ENCODE assay signal across 3 cellular contexts in the genomic region with DNA sequence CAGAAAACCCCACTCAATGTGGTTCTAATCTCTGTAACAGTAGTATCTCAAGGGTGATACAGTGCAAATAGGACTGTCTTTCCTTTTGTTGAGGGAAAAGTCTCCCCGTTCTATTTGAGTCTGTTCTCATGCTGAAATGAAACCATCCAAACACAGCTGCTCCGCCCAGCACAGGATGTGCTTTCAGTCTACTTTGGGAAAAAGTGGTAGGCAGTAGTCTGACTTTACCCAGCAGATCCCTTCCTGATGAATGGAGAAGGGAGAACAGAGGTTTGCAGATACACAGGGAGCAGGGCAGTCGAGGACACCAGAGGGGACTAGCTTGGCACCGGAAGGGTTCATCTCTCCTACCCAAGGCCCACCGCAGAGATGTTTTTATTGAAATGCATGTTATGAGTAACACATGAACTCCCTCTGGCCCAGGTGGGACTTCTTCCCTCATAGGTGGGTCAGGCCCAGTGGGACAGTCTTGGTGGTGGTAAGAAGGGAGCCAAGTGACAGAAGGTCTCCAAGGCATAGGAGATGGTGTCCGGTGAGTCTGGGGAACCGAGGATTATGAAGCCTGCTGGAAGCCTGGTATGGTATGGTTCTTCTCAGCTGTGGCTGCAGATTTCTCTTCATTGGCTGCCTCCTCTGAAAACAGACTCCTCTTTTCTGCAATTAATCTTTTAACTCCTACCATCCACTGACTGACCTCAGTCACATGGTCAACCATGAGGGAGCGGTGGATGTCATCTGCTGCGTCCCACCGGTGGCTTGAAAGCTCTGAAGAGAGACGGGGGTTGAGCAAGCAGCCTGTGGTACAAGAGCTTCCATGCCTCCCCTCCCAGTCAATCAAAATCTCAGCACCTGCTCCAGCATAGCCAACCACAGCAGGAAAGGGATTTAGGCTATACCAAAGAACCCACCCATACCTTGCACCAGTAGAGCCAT.
TF ChIP-seq lines count a peak whose summit lies in the region.

No MANE protein-coding gene starts in this region.

TF ChIP-seq in SK-N-SH, 30 proteins besides CTCF, POLR2A, EP300 and RAD21:
- TF ChIP-seq ZBTB33 (IDR thresholded peaks at IDR 0.05; ENCODE audit: borderline replicate concordance, low read depth) (no peak), YY1 (IDR thresholded peaks at IDR 0.05; ENCODE audit: low read depth) (no peak)
- TF ChIP-seq, protein P1, sequence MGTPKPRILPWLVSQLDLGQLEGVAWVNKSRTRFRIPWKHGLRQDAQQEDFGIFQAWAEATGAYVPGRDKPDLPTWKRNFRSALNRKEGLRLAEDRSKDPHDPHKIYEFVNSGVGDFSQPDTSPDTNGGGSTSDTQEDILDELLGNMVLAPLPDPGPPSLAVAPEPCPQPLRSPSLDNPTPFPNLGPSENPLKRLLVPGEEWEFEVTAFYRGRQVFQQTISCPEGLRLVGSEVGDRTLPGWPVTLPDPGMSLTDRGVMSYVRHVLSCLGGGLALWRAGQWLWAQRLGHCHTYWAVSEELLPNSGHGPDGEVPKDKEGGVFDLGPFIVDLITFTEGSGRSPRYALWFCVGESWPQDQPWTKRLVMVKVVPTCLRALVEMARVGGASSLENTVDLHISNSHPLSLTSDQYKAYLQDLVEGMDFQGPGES (IDR thresholded peaks at IDR 0.05; ENCODE audit: low read depth, low read length), result no peak
- TF ChIP-seq, protein P2, sequence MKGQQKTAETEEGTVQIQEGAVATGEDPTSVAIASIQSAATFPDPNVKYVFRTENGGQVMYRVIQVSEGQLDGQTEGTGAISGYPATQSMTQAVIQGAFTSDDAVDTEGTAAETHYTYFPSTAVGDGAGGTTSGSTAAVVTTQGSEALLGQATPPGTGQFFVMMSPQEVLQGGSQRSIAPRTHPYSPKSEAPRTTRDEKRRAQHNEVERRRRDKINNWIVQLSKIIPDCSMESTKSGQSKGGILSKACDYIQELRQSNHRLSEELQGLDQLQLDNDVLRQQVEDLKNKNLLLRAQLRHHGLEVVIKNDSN (IDR thresholded peaks at IDR 0.05; ENCODE audit: borderline replicate concordance, low read depth), result no peak

TF ChIP-seq in SK-N-SH treated with all-trans-retinoic acid at 6 μM for 48 hours, 23 proteins besides CTCF, POLR2A, EP300 and RAD21:
- no peak for TF ChIP-seq ZNF8 (CRISPR knock-in tag; IDR thresholded peaks at IDR 0.05)
- no peak for TF ChIP-seq TCF4 (CRISPR knock-in tag; IDR thresholded peaks at IDR 0.05; ENCODE audit: borderline replicate concordance)
- no peak for TF ChIP-seq SNAI2 (CRISPR knock-in tag; IDR thresholded peaks at IDR 0.05)
- TF ChIP-seq CSRNP3 (CRISPR knock-in tag; IDR thresholded peaks at IDR 0.05), result no peak
- TF ChIP-seq ARNTL (CRISPR knock-in tag; IDR thresholded peaks at IDR 0.05; ENCODE audit: borderline replicate concordance, low read depth), result no peak
- no peak for TF ChIP-seq CSDC2 (CRISPR knock-in tag; IDR thresholded peaks at IDR 0.05)
- TF ChIP-seq ISL1 (CRISPR knock-in tag; IDR thresholded peaks at IDR 0.05), result no peak
- TF ChIP-seq, protein P3, sequence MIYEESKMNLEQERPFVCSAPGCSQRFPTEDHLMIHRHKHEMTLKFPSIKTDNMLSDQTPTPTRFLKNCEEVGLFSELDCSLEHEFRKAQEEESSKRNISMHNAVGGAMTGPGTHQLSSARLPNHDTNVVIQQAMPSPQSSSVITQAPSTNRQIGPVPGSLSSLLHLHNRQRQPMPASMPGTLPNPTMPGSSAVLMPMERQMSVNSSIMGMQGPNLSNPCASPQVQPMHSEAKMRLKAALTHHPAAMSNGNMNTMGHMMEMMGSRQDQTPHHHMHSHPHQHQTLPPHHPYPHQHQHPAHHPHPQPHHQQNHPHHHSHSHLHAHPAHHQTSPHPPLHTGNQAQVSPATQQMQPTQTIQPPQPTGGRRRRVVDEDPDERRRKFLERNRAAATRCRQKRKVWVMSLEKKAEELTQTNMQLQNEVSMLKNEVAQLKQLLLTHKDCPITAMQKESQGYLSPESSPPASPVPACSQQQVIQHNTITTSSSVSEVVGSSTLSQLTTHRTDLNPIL (CRISPR knock-in tag; IDR thresholded peaks at IDR 0.05; ENCODE audit: low read depth), result no peak
- no peak for TF ChIP-seq RARB (CRISPR knock-in tag; IDR thresholded peaks at IDR 0.05)
- no peak for TF ChIP-seq ZNF70 (CRISPR knock-in tag; IDR thresholded peaks at IDR 0.05)
- TF ChIP-seq, protein P4, sequence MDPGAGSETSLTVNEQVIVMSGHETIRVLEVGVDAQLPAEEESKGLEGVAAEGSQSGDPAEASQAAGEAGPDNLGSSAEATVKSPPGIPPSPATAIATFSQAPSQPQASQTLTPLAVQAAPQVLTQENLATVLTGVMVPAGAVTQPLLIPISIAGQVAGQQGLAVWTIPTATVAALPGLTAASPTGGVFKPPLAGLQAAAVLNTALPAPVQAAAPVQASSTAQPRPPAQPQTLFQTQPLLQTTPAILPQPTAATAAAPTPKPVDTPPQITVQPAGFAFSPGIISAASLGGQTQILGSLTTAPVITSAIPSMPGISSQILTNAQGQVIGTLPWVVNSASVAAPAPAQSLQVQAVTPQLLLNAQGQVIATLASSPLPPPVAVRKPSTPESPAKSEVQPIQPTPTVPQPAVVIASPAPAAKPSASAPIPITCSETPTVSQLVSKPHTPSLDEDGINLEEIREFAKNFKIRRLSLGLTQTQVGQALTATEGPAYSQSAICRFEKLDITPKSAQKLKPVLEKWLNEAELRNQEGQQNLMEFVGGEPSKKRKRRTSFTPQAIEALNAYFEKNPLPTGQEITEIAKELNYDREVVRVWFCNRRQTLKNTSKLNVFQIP (CRISPR knock-in tag; IDR thresholded peaks at IDR 0.05; ENCODE audit: borderline replicate concordance, low read depth), result no peak
- TF ChIP-seq BACH2 (CRISPR knock-in tag; IDR thresholded peaks at IDR 0.05; ENCODE audit: borderline replicate concordance), result no peak
- TF ChIP-seq, protein P5, sequence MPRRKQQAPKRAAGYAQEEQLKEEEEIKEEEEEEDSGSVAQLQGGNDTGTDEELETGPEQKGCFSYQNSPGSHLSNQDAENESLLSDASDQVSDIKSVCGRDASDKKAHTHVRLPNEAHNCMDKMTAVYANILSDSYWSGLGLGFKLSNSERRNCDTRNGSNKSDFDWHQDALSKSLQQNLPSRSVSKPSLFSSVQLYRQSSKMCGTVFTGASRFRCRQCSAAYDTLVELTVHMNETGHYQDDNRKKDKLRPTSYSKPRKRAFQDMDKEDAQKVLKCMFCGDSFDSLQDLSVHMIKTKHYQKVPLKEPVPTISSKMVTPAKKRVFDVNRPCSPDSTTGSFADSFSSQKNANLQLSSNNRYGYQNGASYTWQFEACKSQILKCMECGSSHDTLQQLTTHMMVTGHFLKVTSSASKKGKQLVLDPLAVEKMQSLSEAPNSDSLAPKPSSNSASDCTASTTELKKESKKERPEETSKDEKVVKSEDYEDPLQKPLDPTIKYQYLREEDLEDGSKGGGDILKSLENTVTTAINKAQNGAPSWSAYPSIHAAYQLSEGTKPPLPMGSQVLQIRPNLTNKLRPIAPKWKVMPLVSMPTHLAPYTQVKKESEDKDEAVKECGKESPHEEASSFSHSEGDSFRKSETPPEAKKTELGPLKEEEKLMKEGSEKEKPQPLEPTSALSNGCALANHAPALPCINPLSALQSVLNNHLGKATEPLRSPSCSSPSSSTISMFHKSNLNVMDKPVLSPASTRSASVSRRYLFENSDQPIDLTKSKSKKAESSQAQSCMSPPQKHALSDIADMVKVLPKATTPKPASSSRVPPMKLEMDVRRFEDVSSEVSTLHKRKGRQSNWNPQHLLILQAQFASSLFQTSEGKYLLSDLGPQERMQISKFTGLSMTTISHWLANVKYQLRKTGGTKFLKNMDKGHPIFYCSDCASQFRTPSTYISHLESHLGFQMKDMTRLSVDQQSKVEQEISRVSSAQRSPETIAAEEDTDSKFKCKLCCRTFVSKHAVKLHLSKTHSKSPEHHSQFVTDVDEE (CRISPR knock-in tag; IDR thresholded peaks at IDR 0.05), result no peak
- no peak for TF ChIP-seq ESRRG (CRISPR knock-in tag; IDR thresholded peaks at IDR 0.05)
- TF ChIP-seq OSR1 (CRISPR knock-in tag; IDR thresholded peaks at IDR 0.05), result no peak
- TF ChIP-seq ZC3H10 (CRISPR knock-in tag; IDR thresholded peaks at IDR 0.05), result no peak
- TF ChIP-seq TOX (CRISPR knock-in tag; IDR thresholded peaks at IDR 0.05; ENCODE audit: borderline replicate concordance), result no peak
- no peak for TF ChIP-seq ZFP3 (CRISPR knock-in tag; IDR thresholded peaks at IDR 0.05)

TF ChIP-seq in HepG2, 621 proteins besides CTCF, POLR2A, EP300 and RAD21:
- TF ChIP-seq ZFP36L1 (CRISPR knock-in tag; IDR thresholded peaks at IDR 0.05), result no peak
- TF ChIP-seq PAF1 (CRISPR knock-in tag; IDR thresholded peaks at IDR 0.05), result 0 out of 2 replicates have a peak, but pooled peaks have one; percentile 47
- TF ChIP-seq, protein P6, sequence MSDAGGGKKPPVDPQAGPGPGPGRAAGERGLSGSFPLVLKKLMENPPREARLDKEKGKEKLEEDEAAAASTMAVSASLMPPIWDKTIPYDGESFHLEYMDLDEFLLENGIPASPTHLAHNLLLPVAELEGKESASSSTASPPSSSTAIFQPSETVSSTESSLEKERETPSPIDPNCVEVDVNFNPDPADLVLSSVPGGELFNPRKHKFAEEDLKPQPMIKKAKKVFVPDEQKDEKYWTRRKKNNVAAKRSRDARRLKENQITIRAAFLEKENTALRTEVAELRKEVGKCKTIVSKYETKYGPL (CRISPR knock-in tag; IDR thresholded peaks at IDR 0.05), result no peak
- TF ChIP-seq, protein P7, sequence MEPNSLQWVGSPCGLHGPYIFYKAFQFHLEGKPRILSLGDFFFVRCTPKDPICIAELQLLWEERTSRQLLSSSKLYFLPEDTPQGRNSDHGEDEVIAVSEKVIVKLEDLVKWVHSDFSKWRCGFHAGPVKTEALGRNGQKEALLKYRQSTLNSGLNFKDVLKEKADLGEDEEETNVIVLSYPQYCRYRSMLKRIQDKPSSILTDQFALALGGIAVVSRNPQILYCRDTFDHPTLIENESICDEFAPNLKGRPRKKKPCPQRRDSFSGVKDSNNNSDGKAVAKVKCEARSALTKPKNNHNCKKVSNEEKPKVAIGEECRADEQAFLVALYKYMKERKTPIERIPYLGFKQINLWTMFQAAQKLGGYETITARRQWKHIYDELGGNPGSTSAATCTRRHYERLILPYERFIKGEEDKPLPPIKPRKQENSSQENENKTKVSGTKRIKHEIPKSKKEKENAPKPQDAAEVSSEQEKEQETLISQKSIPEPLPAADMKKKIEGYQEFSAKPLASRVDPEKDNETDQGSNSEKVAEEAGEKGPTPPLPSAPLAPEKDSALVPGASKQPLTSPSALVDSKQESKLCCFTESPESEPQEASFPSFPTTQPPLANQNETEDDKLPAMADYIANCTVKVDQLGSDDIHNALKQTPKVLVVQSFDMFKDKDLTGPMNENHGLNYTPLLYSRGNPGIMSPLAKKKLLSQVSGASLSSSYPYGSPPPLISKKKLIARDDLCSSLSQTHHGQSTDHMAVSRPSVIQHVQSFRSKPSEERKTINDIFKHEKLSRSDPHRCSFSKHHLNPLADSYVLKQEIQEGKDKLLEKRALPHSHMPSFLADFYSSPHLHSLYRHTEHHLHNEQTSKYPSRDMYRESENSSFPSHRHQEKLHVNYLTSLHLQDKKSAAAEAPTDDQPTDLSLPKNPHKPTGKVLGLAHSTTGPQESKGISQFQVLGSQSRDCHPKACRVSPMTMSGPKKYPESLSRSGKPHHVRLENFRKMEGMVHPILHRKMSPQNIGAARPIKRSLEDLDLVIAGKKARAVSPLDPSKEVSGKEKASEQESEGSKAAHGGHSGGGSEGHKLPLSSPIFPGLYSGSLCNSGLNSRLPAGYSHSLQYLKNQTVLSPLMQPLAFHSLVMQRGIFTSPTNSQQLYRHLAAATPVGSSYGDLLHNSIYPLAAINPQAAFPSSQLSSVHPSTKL (CRISPR knock-in tag; IDR thresholded peaks at IDR 0.05), result no peak
- TF ChIP-seq NAIF1 (CRISPR knock-in tag; IDR thresholded peaks at IDR 0.05; ENCODE audit: borderline replicate concordance), result no peak
- no peak for TF ChIP-seq RXRA (CRISPR knock-in tag; IDR thresholded peaks at IDR 0.05)
- 0 out of 2 replicates have a peak, but pooled peaks have one; percentile 21 for TF ChIP-seq POLR2G (IDR thresholded peaks at IDR 0.05; ENCODE audit: low read depth, low read length)
- peak; percentile 2; the same call in 1 of the 2 replicates for TF ChIP-seq RBFOX2 (IDR thresholded peaks at IDR 0.05; ENCODE audit: low read depth, low read length)
- TF ChIP-seq ZSCAN31 (CRISPR knock-in tag; IDR thresholded peaks at IDR 0.05; ENCODE audit: low read depth), result no peak
